In genomic region chr19:49165111-49165750, GRCh38 we compare ENCODE assay signal across 16 cellular contexts. TPM values are rescaled to one million over a fixed set of nuclear protein-coding genes. Genes with fewer than 3 reads are reported as not detected.
A peak's percentile ranks its signal among the peaks of the same experiment; 100 is the strongest.
DNase-seq lines count a peak whose midpoint lies in the region; ATAC-seq, FAIRE-seq and TF ChIP-seq lines count a peak whose summit lies in the region.
"Had no signal": no experiment of that assay in that cellular context is flagged by ENCODE, and none has a peak within 500 bp of the region (broad histone marks: within the 10 kb centered on the region; RNA-seq: fewer than 3 reads in every experiment).

No MANE protein-coding gene starts in this region.

- DNase-seq in epithelial cell of esophagus (ENCODE audit: low read depth), result peak; percentile 39
- DNase-seq in midbrain (lab: John Stamatoyannopoulos, UW), result peak; percentile 50
- DNase-seq in thyroid gland, result peak; percentile 65 to 69
- no peak for DNase-seq in GM20000 (ENCODE audit: low spot score)
- no peak for DNase-seq in NCI-H526 treated with DMSO at 0.1 percent for 48 hours (lab: John Stamatoyannopoulos, UW)
- no peak for DNase-seq in frontal cortex (ENCODE audit: low spot score in 2 of 2)
- DNase-seq: activated CD4-positive, alpha-beta T cell treated with anti-CD3 and anti-CD28 coated beads for 48 hours; activated gamma-delta T cell treated with Interleukin-2 at 50 U/mL for 16 hours; Caco-2; effector CD8-positive, alpha-beta T cell; NCI-H446 treated with DMSO at 0.1 percent for 48 hours; trophoblast cell had no signal

- no peaks in the 10 kb centered on the region for H3K27me3 ChIP-seq in thyroid gland
- H3K27me3 ChIP-seq: SJSA1 had no signal

- H3K4me1 ChIP-seq in thyroid gland, result peaks cover 12 to 29% of the 10 kb centered on the region in 2 donors
- H3K4me1 ChIP-seq: SJSA1 had no signal

- H3K27ac ChIP-seq in VCaP (peak overlapping the region; percentile 100), thyroid gland (peak overlapping the region; percentile 51 to 88 (median 72))
- H3K27ac ChIP-seq: SJSA1 had no signal

- intact Hi-C loops in thyroid gland (cut with DNase I), result no loop called here

- WGBS in thyroid gland, 2 donors, result 23 to 37% methylated on average over 18 to 24 of the region's 24 CpGs

- FAIRE-seq in frontal cortex (lab: Jason Lieb, UNC), result no peak

- no peaks in the 10 kb centered on the region for H3K9me3 ChIP-seq in thyroid gland
- H3K9me3 ChIP-seq: Caco-2, SJSA1 had no signal

- no peak for ATAC-seq in HG02571 (IDR thresholded peaks at IDR 0.05; ENCODE audit: unreplicated experiment)

- H3K36me3 ChIP-seq in thyroid gland, result peaks cover 0 to 3% of the 10 kb centered on the region in 2 donors

- no peak for TF ChIP-seq POLR2A in thyroid gland (IDR thresholded peaks at IDR 0.05)

- H3K4me3 ChIP-seq in epithelial cell of esophagus (ENCODE audit: low read length), result no peak overlapping the region
- H3K4me3 ChIP-seq in thyroid gland (replicated peaks in 1 of 3), result no peak overlapping the region
- H3K4me3 ChIP-seq: SJSA1 had no signal

- TF ChIP-seq CTCF in VCaP (conservative IDR thresholded peaks at IDR 0.05) (no peak), epithelial cell of esophagus (IDR thresholded peaks at IDR 0.05; ENCODE audit: insufficient read depth, low read depth, low read length, missing control alignments) (no peak), thyroid gland (IDR thresholded peaks at IDR 0.05) (no peak), GM20000 (IDR thresholded peaks at IDR 0.05; ENCODE audit: extremely low read depth, missing control alignments) (no peak)

RNA-seq across cellular contexts. Expression of gene TRPM4, which starts 7.6 kb away (rescaled TPM):
- total RNA-seq in thyroid gland, result 10 to 100 TPM; 18.4 to 36.4 (median 26.1) TPM
- total RNA-seq in frontal cortex, result 4.1 TPM

RNA-seq across cellular contexts. Expression of gene HRC, which starts 10.0 kb away (rescaled TPM):
- total RNA-seq in thyroid gland (1 to 10 TPM; 1.1 to 4.1 (median 2.1) TPM), frontal cortex (0.41 TPM)
- total RNA-seq: Caco-2, osteocyte, SJSA1 had no signal

RNA-seq across cellular contexts. Expression of gene PPFIA3, which starts 45.9 kb away (rescaled TPM):
- total RNA-seq in thyroid gland (1 to 10 TPM; 4.6 to 7.4 (median 5.3) TPM), frontal cortex (47.7 TPM)

RNA-seq across cellular contexts. Expression of gene C19orf73, which starts 46.3 kb away (rescaled TPM):
- total RNA-seq in thyroid gland (10 to 100 TPM in 1 of 4 donors, 1 to 10 TPM in 3; 1.7 to 13.4 (median 6.1) TPM), frontal cortex (1.2 TPM)

RNA-seq across cellular contexts. Expression of gene LIN7B, which starts 51.1 kb away (rescaled TPM):
- total RNA-seq in thyroid gland (10 to 100 TPM; 10.5 to 17.7 (median 13.8) TPM), frontal cortex (31.0 TPM)

Comparison
In these comparisons a context has a peak if more than half of its experiments do, and no peak if none do; other contexts are left out.
1. DNase-seq: peak in epithelial cell of esophagus (single experiment), midbrain (single experiment) and thyroid gland (2 of 2); none in GM20000 (single experiment), NCI-H526 treated with DMSO at 0.1 percent for 48 hours (single experiment) and frontal cortex (0 of 2).